Comparison of ENCODE assay signal across 9 cellular contexts in genomic region chr2:191049728-191050639, GRCh38. TPM values are rescaled to one million over a fixed set of nuclear protein-coding genes. Genes with fewer than 3 reads are reported as not detected.
DNase-seq lines count a peak whose midpoint lies in the region; ATAC-seq and TF ChIP-seq lines count a peak whose summit lies in the region.
"Had no signal": no experiment of that assay in that cellular context is flagged by ENCODE, and none has a peak within 500 bp of the region (broad histone marks: within the 10 kb centered on the region; RNA-seq: fewer than 3 reads in every experiment).

No MANE protein-coding gene starts in this region.

- no peaks in the 10 kb centered on the region for H3K79me2 ChIP-seq in hepatocyte

- no peak overlapping the region for H2AFZ ChIP-seq in hepatocyte

- TF ChIP-seq CTCF in GM12865 (IDR thresholded peaks at IDR 0.05; ENCODE audit: insufficient read depth, low read depth, low read length, missing control alignments) (no peak), HFFc6 (IDR thresholded peaks at IDR 0.05) (no peak), hepatocyte (IDR thresholded peaks at IDR 0.05; ENCODE audit: poor library complexity) (no peak), Calu3 (IDR thresholded peaks at IDR 0.05; ENCODE audit: unreplicated experiment) (no peak)

- peaks cover 17% of the 10 kb centered on the region for H3K4me1 ChIP-seq in hepatocyte (ENCODE audit: insufficient read depth)

- WGBS in hepatocyte (ENCODE audit: low lambda C conversion rate, missing lambda C conversion rate) = 26% methylated on average over 4 of the region's 4 CpGs

- intact Hi-C loops in Calu3 (cut with micrococcal nuclease; ENCODE audit: unreplicated experiment) = no loop called here

- H3K36me3 ChIP-seq in hepatocyte (replicated peaks; ENCODE audit: insufficient read depth, low read depth) = no peaks in the 10 kb centered on the region
- H3K36me3 ChIP-seq: thoracic aorta had no signal

- no TSS peak for BruUV-seq in Calu3 (replicated peaks; lab: Mats Ljungman, UMichigan)

- no peaks in the 10 kb centered on the region for H3K9me3 ChIP-seq in hepatocyte (ENCODE audit: low read depth)
- H3K9me3 ChIP-seq: thoracic aorta had no signal

- peak overlapping the region; percentile 15 for H3K4me2 ChIP-seq in hepatocyte

- H3K9me3 Mint-ChIP-seq in HFFc6 = no peaks in the 10 kb centered on the region
- no peaks in the 10 kb centered on the region for H3K9me3 Mint-ChIP-seq in Calu3 (ENCODE audit: low read depth, unreplicated experiment)

- H3K36me3 Mint-ChIP-seq in HFFc6 (ENCODE audit: low read depth) = no peaks in the 10 kb centered on the region
- no peaks in the 10 kb centered on the region for H3K36me3 Mint-ChIP-seq in Calu3 (ENCODE audit: insufficient read depth, unreplicated experiment)

- peak; percentile 44 for DNase-seq in GM12865 (ENCODE audit: low read depth)
- DNase-seq in HFFc6 = peak; percentile 75
- peak; percentile 45 for DNase-seq in NCI-H2171 (lab: John Stamatoyannopoulos, UW)
- DNase-seq in hepatocyte (ENCODE audit: low spot score) = peak; percentile 37
- no peak for DNase-seq in DMS53 (lab: John Stamatoyannopoulos, UW)
- DNase-seq in LoVo (ENCODE audit: low spot score) = no peak
- no peak for DNase-seq in Calu3

- H3K27me3 ChIP-seq in hepatocyte = no peaks in the 10 kb centered on the region

- no peaks in the 10 kb centered on the region for H4K20me1 ChIP-seq in hepatocyte (ENCODE audit: insufficient read depth, poor library complexity, severe bottlenecking)

- H3K27me3 Mint-ChIP-seq in HFFc6 (ENCODE audit: insufficient read depth) (no peaks in the 10 kb centered on the region), Calu3 (ENCODE audit: unreplicated experiment) (no peaks in the 10 kb centered on the region)

- no peak overlapping the region for H3K27ac Mint-ChIP-seq in HFFc6
- no peak overlapping the region for H3K27ac Mint-ChIP-seq in Calu3 (ENCODE audit: unreplicated experiment)

- H3K27ac ChIP-seq in hepatocyte = peak overlapping the region; percentile 1
- H3K27ac ChIP-seq: thoracic aorta had no signal

- no peak for ATAC-seq in HG03520 (IDR thresholded peaks at IDR 0.05; ENCODE audit: unreplicated experiment)

- peaks cover 33% of the 10 kb centered on the region for H3K4me1 Mint-ChIP-seq in HFFc6 (ENCODE audit: low read depth)
- no peaks in the 10 kb centered on the region for H3K4me1 Mint-ChIP-seq in Calu3 (ENCODE audit: low read depth, unreplicated experiment)

- CTCF ChIA-PET in Calu3 (lab: Charles Lee) = interaction anchor here (0.7 to 1.0 kb wide), 2 partner anchors 106 to 116 kb away, joined by 3 read pairs; no protein-coding TSS in a partner anchor

- H3K4me3 Mint-ChIP-seq in HFFc6 (no peak overlapping the region; the same call in 1 of the 2 replicates), Calu3 (ENCODE audit: low read depth, unreplicated experiment) (no peak overlapping the region)

- no peaks in the 10 kb centered on the region for H3K9me2 ChIP-seq in hepatocyte (replicated peaks; ENCODE audit: insufficient read depth)

- H3K4me3 ChIP-seq in GM12865 (ENCODE audit: low read depth, low read length) (no peak overlapping the region), hepatocyte (no peak overlapping the region)
- H3K4me3 ChIP-seq: thoracic aorta had no signal

RNA-seq across cellular contexts. Expression of gene STAT1, which starts 36.0 kb away (rescaled TPM):
- 100 to 1,000 TPM in 4 of 6 experiments, 10 to 100 TPM in 2; 91.6 to 154 (median 138) TPM for total RNA-seq in HFFc6 (2021; fragmentation: NEBNext Ultra II Directional; extraction: Animal tissue kit (Norgen Biotek cat#: 25700))
- 102 and 124 TPM in 2 replicates for total RNA-seq in hepatocyte
- 53.3 and 70.9 TPM in 2 replicates for polyA plus RNA-seq in hepatocyte
- 172 and 324 TPM in 2 replicates for total RNA-seq in Calu3 (2022)

Comparison
In these comparisons a context has a peak if more than half of its experiments do, and no peak if none do; other contexts are left out.
1. DNase-seq: peak in GM12865 (single experiment), HFFc6 (single experiment), NCI-H2171 (single experiment) and hepatocyte (single experiment); none in DMS53 (single experiment), LoVo (single experiment) and Calu3 (single experiment).